Comparison of ENCODE assay signal across 11 cellular contexts in genomic region chr10:8051851-8052257, GRCh38. TPM values are rescaled to one million over a fixed set of nuclear protein-coding genes. Genes with fewer than 3 reads are reported as not detected.
DNase-seq lines count a peak whose midpoint lies in the region; ATAC-seq, FAIRE-seq and TF ChIP-seq lines count a peak whose summit lies in the region.
"Had no signal": no experiment of that assay in that cellular context is flagged by ENCODE, and none has a peak within 500 bp of the region (broad histone marks: within the 10 kb centered on the region; RNA-seq: fewer than 3 reads in every experiment).

No MANE protein-coding gene starts in this region.

- H3K4me3 ChIP-seq in BE2C (ENCODE audit: low read depth, low read length), result peak overlapping the region; percentile 93
- peak overlapping the region; percentile 37 for H3K4me3 ChIP-seq in H7 (ENCODE audit: insufficient read depth, low read depth, low read length)
- no peak overlapping the region for H3K4me3 ChIP-seq in astrocyte (ENCODE audit: insufficient read depth, low read depth, low read length)
- peak overlapping the region; percentile 4 for H3K4me3 ChIP-seq in naive thymus-derived CD4-positive, alpha-beta T cell (ENCODE audit: low read length)
- no peak overlapping the region for H3K4me3 ChIP-seq in left lung
- H3K4me3 ChIP-seq: K562 had no signal

- H3K9ac ChIP-seq in astrocyte (ENCODE audit: low read length), result no peak overlapping the region

- no peak for TF ChIP-seq CTCF in BE2C (IDR thresholded peaks at IDR 0.05; ENCODE audit: low read depth, low read length)
- TF ChIP-seq CTCF in astrocyte (IDR thresholded peaks at IDR 0.05; ENCODE audit: insufficient read depth, low read depth, low read length), result no peak
- TF ChIP-seq CTCF in left lung (IDR thresholded peaks at IDR 0.05), result no peak

- CTCF ChIA-PET in naive thymus-derived CD4-positive, alpha-beta T cell (lab: Charles Lee), result no interaction called here

- peaks cover 15% of the 10 kb centered on the region for H4K20me1 ChIP-seq in astrocyte (ENCODE audit: insufficient read depth, low read length)

- peak overlapping the region; percentile 48 for H3K4me2 ChIP-seq in astrocyte (ENCODE audit: low read length)

- DNase-seq in BE2C, result peak; percentile 96
- DNase-seq in H7, result peak; percentile 88
- DNase-seq in astrocyte (ENCODE audit: low read depth), result no peak
- DNase-seq in naive thymus-derived CD4-positive, alpha-beta T cell, result peak in 1 of 9 donors; percentile 6
- no peak for DNase-seq in left lung
- no peak for DNase-seq in SIG-M5 treated with dmso at 0.1 percent for 504 hours (lab: John Stamatoyannopoulos, UW; ENCODE audit: unreplicated experiment)
- DNase-seq: testis had no signal

- no peaks in the 10 kb centered on the region for H3K9me3 ChIP-seq in BE2C
- no peaks in the 10 kb centered on the region for H3K9me3 ChIP-seq in astrocyte (ENCODE audit: insufficient read depth, low read depth, low read length)
- no peaks in the 10 kb centered on the region for H3K9me3 ChIP-seq in naive thymus-derived CD4-positive, alpha-beta T cell (ENCODE audit: control insufficient read depth in 2 of 3, low read length in 3 of 3)
- H3K9me3 ChIP-seq in left lung, result no peaks in the 10 kb centered on the region
- H3K9me3 ChIP-seq: testis had no signal

- peaks cover 5% of the 10 kb centered on the region for H3K4me1 Mint-ChIP-seq in astrocyte (ENCODE audit: low read depth, unreplicated experiment)
- H3K4me1 Mint-ChIP-seq in naive thymus-derived CD4-positive, alpha-beta T cell, result peaks cover 21 to 43% (median 37%) of the 10 kb centered on the region in 7 donors

- H3K27me3 ChIP-seq in BE2C (no peaks in the 10 kb centered on the region), H7 (ENCODE audit: control insufficient read depth, insufficient read depth, low read length) (peaks cover 93% of the 10 kb centered on the region), astrocyte (ENCODE audit: insufficient read depth, low read length) (peaks cover 76% of the 10 kb centered on the region), left lung (peaks cover 96 to 100% of the 10 kb centered on the region in 2 donors)
- H3K27me3 ChIP-seq in naive thymus-derived CD4-positive, alpha-beta T cell (ENCODE audit: control insufficient read depth in 2 of 2, insufficient read depth in 2 of 2, low read length in 2 of 2), result peaks cover 24 to 50% of the 10 kb centered on the region in 2 donors

- H3K36me3 ChIP-seq in BE2C (peaks cover 21% of the 10 kb centered on the region), H7 (replicated peaks; ENCODE audit: control insufficient read depth, insufficient read depth, low read length) (no peaks in the 10 kb centered on the region), astrocyte (ENCODE audit: insufficient read depth, low read length) (no peaks in the 10 kb centered on the region), left lung (no peaks in the 10 kb centered on the region)
- H3K36me3 ChIP-seq in naive thymus-derived CD4-positive, alpha-beta T cell (ENCODE audit: control insufficient read depth in 2 of 3, insufficient read depth in 3 of 3, low read length in 3 of 3), result peaks cover 0 to 8% (median 0%) of the 10 kb centered on the region in 3 experiments

- H3K4me1 ChIP-seq in BE2C (0 out of 2 replicates have a peak, but pooled peaks cover 4% of the 10 kb centered on the region), astrocyte (ENCODE audit: insufficient read depth, low read length) (peaks cover 18% of the 10 kb centered on the region), left lung (peaks cover 3 to 73% of the 10 kb centered on the region in 2 donors)
- H3K4me1 ChIP-seq in naive thymus-derived CD4-positive, alpha-beta T cell (ENCODE audit: control insufficient read depth in 2 of 2, insufficient read depth in 2 of 2, low read length in 2 of 2), result peaks cover 32 to 48% of the 10 kb centered on the region in 2 donors

- no peak for ATAC-seq in naive thymus-derived CD4-positive, alpha-beta T cell
- ATAC-seq in left lung, result no peak
- ATAC-seq in GM18519 (IDR thresholded peaks at IDR 0.05; ENCODE audit: low FRiP score, unreplicated experiment), result no peak
- ATAC-seq in GM18868 (IDR thresholded peaks at IDR 0.05; ENCODE audit: unreplicated experiment), result no peak
- ATAC-seq: K562 had no signal

- H2AFZ ChIP-seq in astrocyte (ENCODE audit: low read depth, low read length), result no peak overlapping the region

- H3K36me3 Mint-ChIP-seq in astrocyte (ENCODE audit: low read depth, unreplicated experiment), result peaks cover 2% of the 10 kb centered on the region
- H3K36me3 Mint-ChIP-seq in naive thymus-derived CD4-positive, alpha-beta T cell, result peaks cover 0 to 9% (median 0%) of the 10 kb centered on the region in 5 donors

- no peak overlapping the region for H3K27ac Mint-ChIP-seq in astrocyte (ENCODE audit: unreplicated experiment)
- H3K27ac Mint-ChIP-seq in naive thymus-derived CD4-positive, alpha-beta T cell, result peak overlapping the region in 6 of 9 donors; percentile 67 to 89 (median 79)

- H3K4me3 Mint-ChIP-seq in astrocyte (ENCODE audit: unreplicated experiment), result peak overlapping the region; percentile 73
- H3K4me3 Mint-ChIP-seq in naive thymus-derived CD4-positive, alpha-beta T cell, result peak overlapping the region; percentile 73 to 97 (median 85)

- intact Hi-C loops in naive thymus-derived CD4-positive, alpha-beta T cell (cut with micrococcal nuclease), result loop anchor here (2.0 to 10.0 kb wide), 11 partner anchors 180 to 1250 kb away; partner anchors contain the start of genes TAF3 (in 2 of the 2), ATP5F1C (in 1 of the 2), KIN (in 1 of the 2) and SFMBT2 (in 1 of the 2)
- intact Hi-C loops in left lung (cut with DNase I), result no loop called here

- no peaks in the 10 kb centered on the region for H3K79me2 ChIP-seq in astrocyte (ENCODE audit: insufficient read depth, low read length)

- peaks cover 43% of the 10 kb centered on the region for H3K27me3 Mint-ChIP-seq in astrocyte (ENCODE audit: low read depth, unreplicated experiment)
- peaks cover 38 to 49% (median 40%) of the 10 kb centered on the region in 5 donors for H3K27me3 Mint-ChIP-seq in naive thymus-derived CD4-positive, alpha-beta T cell

- POLR2A ChIA-PET in naive thymus-derived CD4-positive, alpha-beta T cell (lab: Charles Lee), result interaction anchor here (1.1 to 1.3 kb wide), 2 partner anchors 9 to 280 kb away, joined by 6 to 9 read pairs; no protein-coding TSS in a partner anchor

- no peak for FAIRE-seq in astrocyte (lab: Jason Lieb, UNC)
- FAIRE-seq: K562 had no signal

- H3K27ac ChIP-seq in astrocyte (ENCODE audit: low read depth, low read length), result no peak overlapping the region
- H3K27ac ChIP-seq in naive thymus-derived CD4-positive, alpha-beta T cell (ENCODE audit: low read depth, low read length), result no peak overlapping the region
- H3K27ac ChIP-seq in left lung, result no peak overlapping the region
- H3K27ac ChIP-seq: RWPE1, testis had no signal

- no peaks in the 10 kb centered on the region for H3K9me3 Mint-ChIP-seq in astrocyte (ENCODE audit: unreplicated experiment)
- H3K9me3 Mint-ChIP-seq in naive thymus-derived CD4-positive, alpha-beta T cell, result peaks cover 0 to 4% (median 0%) of the 10 kb centered on the region in 11 donors

RNA-seq across cellular contexts. Expression of gene GATA3, which starts 2.6 kb away (rescaled TPM):
- 223 TPM for polyA plus RNA-seq in BE2C (2012; ENCODE audit: insufficient read depth, insufficient read length, low read depth)
- 0.11 and 1.1 TPM in 2 replicates for total RNA-seq in H7 (2014; rRNA removed; shearing (Covaris generic))
- total RNA-seq in astrocyte (11.8 and 17.6 TPM in 2 replicates), left lung (1 to 10 TPM; 1.7 to 2.5 TPM)
- total RNA-seq in naive thymus-derived CD4-positive, alpha-beta T cell, result 10 to 100 TPM; 31.2 to 60.1 (median 38.6) TPM
- polyA plus RNA-seq in naive thymus-derived CD4-positive, alpha-beta T cell, result 10 to 100 TPM; 24.0 to 30.9 TPM

Comparison
In these comparisons a context has a peak if more than half of its experiments do, and no peak if none do; other contexts are left out.
1. DNase-seq: peak in BE2C (single experiment) and H7 (single experiment); none in astrocyte (single experiment), left lung (0 of 2) and SIG-M5 treated with dmso at 0.1 percent for 504 hours (single experiment).
2. H3K4me3 ChIP-seq: peak in BE2C (single experiment), H7 (single experiment) and naive thymus-derived CD4-positive, alpha-beta T cell (single experiment); none in astrocyte (single experiment) and left lung (0 of 2).
3. intact Hi-C loops: an anchor here in naive thymus-derived CD4-positive, alpha-beta T cell (2.0 to 10.0 kb wide); none called in left lung.